12 cellular contexts compared by ENCODE assay signal in genomic region chr16:4691666-4692412, GRCh38. TPM values are rescaled to one million over a fixed set of nuclear protein-coding genes. Genes with fewer than 3 reads are reported as not detected.
DNase-seq lines count a peak whose midpoint lies in the region; ATAC-seq, FAIRE-seq and TF ChIP-seq lines count a peak whose summit lies in the region.
"Had no signal": no experiment of that assay in that cellular context is flagged by ENCODE, and none has a peak within 500 bp of the region (broad histone marks: within the 10 kb centered on the region; RNA-seq: fewer than 3 reads in every experiment).

No MANE protein-coding gene starts in this region.

- H3K27me3 ChIP-seq in RWPE2 (ENCODE audit: insufficient read depth, poor library complexity, severe bottlenecking): no peaks in the 10 kb centered on the region
- no peaks in the 10 kb centered on the region for H3K27me3 ChIP-seq in right lobe of liver

- no peaks in the 10 kb centered on the region for H3K27me3 Mint-ChIP-seq in activated naive CD8-positive, alpha-beta T cell
- no peaks in the 10 kb centered on the region for H3K27me3 Mint-ChIP-seq in activated naive CD8-positive, alpha-beta T cell treated with anti-CD3 and anti-CD28 coated beads, Interleukin-2, amount 50 U/mL, for 24 hours
- H3K27me3 Mint-ChIP-seq in stimulated activated naive CD8-positive, alpha-beta T cell treated with anti-CD3 and anti-CD28 coated beads, Interleukin-15, amount 100 ng/mL, for 72 hours: no peaks in the 10 kb centered on the region
- H3K27me3 Mint-ChIP-seq: memory B cell had no signal

- H3K9me3 Mint-ChIP-seq in activated naive CD8-positive, alpha-beta T cell (ENCODE audit: low read depth): no peaks in the 10 kb centered on the region
- H3K9me3 Mint-ChIP-seq in activated naive CD8-positive, alpha-beta T cell treated with anti-CD3 and anti-CD28 coated beads, Interleukin-2, amount 50 U/mL, for 24 hours: no peaks in the 10 kb centered on the region
- no peaks in the 10 kb centered on the region for H3K9me3 Mint-ChIP-seq in stimulated activated naive CD8-positive, alpha-beta T cell treated with anti-CD3 and anti-CD28 coated beads, Interleukin-15, amount 100 ng/mL, for 72 hours
- H3K9me3 Mint-ChIP-seq: memory B cell had no signal

- WGBS in right lobe of liver (ENCODE audit: insufficient coverage, low coverage, low lambda C conversion rate, missing lambda C conversion rate): no CpG with 5 or more reads among the region's 20 CpGs

- TF ChIP-seq CTCF in RWPE2 (IDR thresholded peaks at IDR 0.05; ENCODE audit: poor library complexity, severe bottlenecking): no peak
- no peak for TF ChIP-seq CTCF in right lobe of liver (IDR thresholded peaks at IDR 0.05)

- no peak for DNase-seq in activated naive CD8-positive, alpha-beta T cell treated with anti-CD3 and anti-CD28 coated beads, Interleukin-2, amount 50 U/mL, for 24 hours
- DNase-seq in RWPE2 (ENCODE audit: low spot score) (peak; percentile 62), right lobe of liver (peak; percentile 26 to 55 (median 51)), HK-2 (ENCODE audit: unreplicated experiment) (no peak), HTR-8/SVneo (ENCODE audit: insufficient read length, low spot score) (no peak), SHP77 (lab: John Stamatoyannopoulos, UW) (no peak)
- no peak for DNase-seq in stimulated activated naive CD8-positive, alpha-beta T cell treated with anti-CD3 and anti-CD28 coated beads, Interleukin-15, amount 100 ng/mL, for 72 hours
- DNase-seq: hypothalamus, NCI-H2081, SW 1271 had no signal

- H3K9me3 ChIP-seq in RWPE2 (ENCODE audit: severe bottlenecking) (no peaks in the 10 kb centered on the region), right lobe of liver (no peaks in the 10 kb centered on the region)

- H3K27ac ChIP-seq in RWPE2 (ENCODE audit: poor library complexity, severe bottlenecking) (no peak overlapping the region), right lobe of liver (peak overlapping the region in 1 of 3 donors; percentile 71)

- H3K4me1 Mint-ChIP-seq in activated naive CD8-positive, alpha-beta T cell (ENCODE audit: low read depth): peaks cover 14% of the 10 kb centered on the region
- H3K4me1 Mint-ChIP-seq in activated naive CD8-positive, alpha-beta T cell treated with anti-CD3 and anti-CD28 coated beads, Interleukin-2, amount 50 U/mL, for 24 hours: peaks cover 17% of the 10 kb centered on the region
- H3K4me1 Mint-ChIP-seq in stimulated activated naive CD8-positive, alpha-beta T cell treated with anti-CD3 and anti-CD28 coated beads, Interleukin-15, amount 100 ng/mL, for 72 hours: peaks cover 43% of the 10 kb centered on the region

- FAIRE-seq in HTR-8/SVneo (lab: Jason Lieb, UNC): no peak

- intact Hi-C loops in right lobe of liver (cut with DNase I): no loop called here

- peak overlapping the region; percentile 84 for H3K4me3 Mint-ChIP-seq in activated naive CD8-positive, alpha-beta T cell
- H3K4me3 Mint-ChIP-seq in activated naive CD8-positive, alpha-beta T cell treated with anti-CD3 and anti-CD28 coated beads, Interleukin-2, amount 50 U/mL, for 24 hours: no peak overlapping the region
- H3K4me3 Mint-ChIP-seq in stimulated activated naive CD8-positive, alpha-beta T cell treated with anti-CD3 and anti-CD28 coated beads, Interleukin-15, amount 100 ng/mL, for 72 hours: peak overlapping the region; percentile 21 to 47

- H3K36me3 ChIP-seq in RWPE2 (ENCODE audit: low read depth) (peaks cover 9% of the 10 kb centered on the region), right lobe of liver (peaks cover 0 to 11% (median under 1%) of the 10 kb centered on the region in 4 donors)

- ATAC-seq in activated naive CD8-positive, alpha-beta T cell treated with anti-CD3 and anti-CD28 coated beads, Interleukin-2, amount 50 U/mL, for 24 hours: no peak
- ATAC-seq in RWPE2 (ENCODE audit: low read depth) (no peak), right lobe of liver (no peak)
- ATAC-seq in stimulated activated naive CD8-positive, alpha-beta T cell treated with anti-CD3 and anti-CD28 coated beads, Interleukin-15, amount 100 ng/mL, for 72 hours: no peak

- H3K36me3 Mint-ChIP-seq in activated naive CD8-positive, alpha-beta T cell: no peaks in the 10 kb centered on the region
- no peaks in the 10 kb centered on the region for H3K36me3 Mint-ChIP-seq in activated naive CD8-positive, alpha-beta T cell treated with anti-CD3 and anti-CD28 coated beads, Interleukin-2, amount 50 U/mL, for 24 hours (ENCODE audit: low read depth)

- no peak overlapping the region for H3K4me3 ChIP-seq in RWPE2 (ENCODE audit: severe bottlenecking)
- no peak overlapping the region for H3K4me3 ChIP-seq in right lobe of liver

- TF ChIP-seq POLR2A in right lobe of liver (IDR thresholded peaks at IDR 0.05): no peak

- H3K4me1 ChIP-seq in RWPE2 (ENCODE audit: insufficient read depth, poor library complexity, severe bottlenecking): no peaks in the 10 kb centered on the region
- H3K4me1 ChIP-seq in right lobe of liver: peaks cover 0 to 50% (median 18%) of the 10 kb centered on the region in 4 donors

- H3K27ac Mint-ChIP-seq in activated naive CD8-positive, alpha-beta T cell: peak overlapping the region; percentile 54
- no peak overlapping the region for H3K27ac Mint-ChIP-seq in activated naive CD8-positive, alpha-beta T cell treated with anti-CD3 and anti-CD28 coated beads, Interleukin-2, amount 50 U/mL, for 24 hours
- H3K27ac Mint-ChIP-seq in stimulated activated naive CD8-positive, alpha-beta T cell treated with anti-CD3 and anti-CD28 coated beads, Interleukin-15, amount 100 ng/mL, for 72 hours: peak overlapping the region in 1 of 2 donors; percentile 48

RNA-seq across cellular contexts. Expression of gene NUDT16L1, which starts 1.5 kb away (rescaled TPM):
- 10 to 100 TPM; 17.8 to 36.3 (median 23.0) TPM for total RNA-seq in right lobe of liver

RNA-seq across cellular contexts. Expression of gene ANKS3, which starts 42.2 kb away (rescaled TPM):
- total RNA-seq in right lobe of liver: 10 to 100 TPM in 1 of 6 experiments, 1 to 10 TPM in 5; 4.7 to 10.7 (median 7.6) TPM

RNA-seq across cellular contexts. Expression of gene DNAAF8, which starts 42.5 kb away (rescaled TPM):
- total RNA-seq in right lobe of liver: under 1 TPM in 5 of 6 experiments, not detected in 1; 0.12 to 0.92 (median 0.42) TPM

Comparison
In these comparisons a context has a peak if more than half of its experiments do, and no peak if none do; other contexts are left out.
1. DNase-seq: peak in RWPE2 (single experiment) and right lobe of liver (3 of 3); none in activated naive CD8-positive, alpha-beta T cell treated with anti-CD3 and anti-CD28 coated beads, Interleukin-2, amount 50 U/mL, for 24 hours (single experiment), stimulated activated naive CD8-positive, alpha-beta T cell treated with anti-CD3 and anti-CD28 coated beads, Interleukin-15, amount 100 ng/mL, for 72 hours (0 of 2), HK-2 (single experiment), HTR-8/SVneo (single experiment) and SHP77 (0 of 2).